28 cellular contexts compared by ENCODE assay signal in the genomic region with DNA sequence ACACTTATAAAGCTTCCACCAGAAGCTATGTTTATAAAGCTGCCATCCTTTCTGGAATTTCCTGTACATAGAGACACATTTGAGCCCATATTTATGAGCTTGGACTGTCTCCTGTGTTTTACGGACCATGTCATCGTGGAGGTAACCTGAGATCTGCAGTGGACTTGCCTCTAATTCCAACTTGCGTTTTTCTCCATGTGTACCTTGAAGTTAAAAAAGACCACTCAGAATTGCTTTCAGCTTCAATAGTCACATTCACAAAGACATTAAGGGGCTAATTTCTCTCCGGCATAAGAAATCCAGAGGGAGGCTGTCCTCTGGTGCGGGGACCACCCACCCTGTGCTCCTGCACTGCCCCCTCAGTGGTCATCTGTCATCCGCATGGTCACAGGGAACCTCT.
"Had no signal": no experiment of that assay in that cellular context is flagged by ENCODE, and none has a peak within 500 bp of the region (broad histone marks: within the 10 kb centered on the region; RNA-seq: fewer than 3 reads in every experiment).

No MANE protein-coding gene starts in this region.

- H3K27ac Mint-ChIP-seq: immature natural killer cell; mesothelial cell of epicardium; naive thymus-derived CD4-positive, alpha-beta T cell; natural killer cell treated with Interleukin-12 subunit alpha and Interleukin-12 subunit beta and Interleukin-15 and Interleukin-18, amount 100 ng/mL, for 72 hours; stimulated activated memory B cell treated with anti-CD40 and anti-IgM and Interleukin-4, amounts not matched to agents 10 μg/mL and 1 μg/mL and 100 μg/mL, for 72 hours; stimulated activated naive CD8-positive, alpha-beta T cell treated with anti-CD3 and anti-CD28 coated beads, Interleukin-15, amount 100 ng/mL, for 72 hours had no signal

- H3K36me3 ChIP-seq: heart left ventricle, left ventricle myocardium inferior, ovary, right lobe of liver, thyroid gland, transverse colon, upper lobe of right lung had no signal

- H3K27ac ChIP-seq: heart left ventricle, left ventricle myocardium inferior, ovary, psoas muscle, right lobe of liver, testis, thyroid gland, transverse colon, upper lobe of right lung had no signal

- H3K4me3 ChIP-seq: heart left ventricle, left ventricle myocardium inferior, lung, ovary, psoas muscle, right lobe of liver, smooth muscle cell, testis, thyroid gland, transverse colon, upper lobe of right lung had no signal

- H3K9me3 ChIP-seq: ovary, psoas muscle, right lobe of liver, testis, thyroid gland, transverse colon, upper lobe of right lung had no signal

- H3K36me3 Mint-ChIP-seq: immature natural killer cell; mesothelial cell of epicardium; naive thymus-derived CD4-positive, alpha-beta T cell; natural killer cell treated with Interleukin-12 subunit alpha and Interleukin-12 subunit beta and Interleukin-15 and Interleukin-18, amount 100 ng/mL, for 72 hours; stimulated activated memory B cell treated with anti-CD40 and anti-IgM and Interleukin-4, amounts not matched to agents 10 μg/mL and 1 μg/mL and 100 μg/mL, for 72 hours had no signal

- ATAC-seq: heart left ventricle; left colon; naive thymus-derived CD4-positive, alpha-beta T cell; natural killer cell treated with Interleukin-12 subunit alpha and Interleukin-12 subunit beta and Interleukin-15 and Interleukin-18, amount 100 ng/mL, for 72 hours; psoas muscle; right lobe of liver; stimulated activated memory B cell treated with anti-CD40 and anti-IgM and Interleukin-4, amounts not matched to agents 10 μg/mL and 1 μg/mL and 100 μg/mL, for 72 hours; stimulated activated naive CD8-positive, alpha-beta T cell treated with anti-CD3 and anti-CD28 coated beads, Interleukin-15, amount 100 ng/mL, for 72 hours; upper lobe of right lung had no signal

- H3K4me1 Mint-ChIP-seq: immature natural killer cell; naive thymus-derived CD4-positive, alpha-beta T cell; stimulated activated memory B cell treated with anti-CD40 and anti-IgM and Interleukin-4, amounts not matched to agents 10 μg/mL and 1 μg/mL and 100 μg/mL, for 72 hours; stimulated activated naive CD8-positive, alpha-beta T cell treated with anti-CD3 and anti-CD28 coated beads, Interleukin-15, amount 100 ng/mL, for 72 hours had no signal

- H3K27me3 ChIP-seq: heart left ventricle, ovary, right lobe of liver, testis, thyroid gland, transverse colon, upper lobe of right lung had no signal

- H3K4me3 Mint-ChIP-seq: immature natural killer cell; mesothelial cell of epicardium; naive thymus-derived CD4-positive, alpha-beta T cell; natural killer cell treated with Interleukin-12 subunit alpha and Interleukin-12 subunit beta and Interleukin-15 and Interleukin-18, amount 100 ng/mL, for 72 hours; stimulated activated memory B cell treated with anti-CD40 and anti-IgM and Interleukin-4, amounts not matched to agents 10 μg/mL and 1 μg/mL and 100 μg/mL, for 72 hours; stimulated activated naive CD8-positive, alpha-beta T cell treated with anti-CD3 and anti-CD28 coated beads, Interleukin-15, amount 100 ng/mL, for 72 hours had no signal

- DNase-seq: glutamatergic neuron; heart left ventricle; immature natural killer cell; kidney; left colon; left ventricle myocardium inferior; mesendoderm; naive thymus-derived CD4-positive, alpha-beta T cell; ovary; posterior cingulate gyrus; psoas muscle; right lobe of liver; stimulated activated CD4-positive, alpha-beta T cell treated with anti-CD3 and anti-CD28 coated beads, Interleukin-1b, Interleukin-23, amount 100 ng/mL, for 48 hours; stimulated activated CD4-positive, alpha-beta T cell treated with anti-CD3 and anti-CD28 coated beads, Interleukin-2, amount 100 ng/mL, for 48 hours; stimulated activated CD4-positive, alpha-beta T cell treated with anti-CD3 and anti-CD28 coated beads, Interleukin-4, amount 100 ng/mL, for 4 hours; stimulated activated CD8-positive, alpha-beta memory T cell treated with anti-CD3 and anti-CD28 coated beads, Interleukin-4, amount 100 ng/mL, for 48 hours; stimulated activated naive CD4-positive, alpha-beta T cell treated with Interleukin-2 at 50 U/mL for 16 hours; stimulated activated naive CD8-positive, alpha-beta T cell treated with anti-CD3 and anti-CD28 coated beads, Interleukin-15, amount 100 ng/mL, for 72 hours; substantia nigra; testis; thyroid gland; transverse colon; upper lobe of right lung had no signal

- H3K4me2 ChIP-seq: smooth muscle cell had no signal

- H3K4me1 ChIP-seq: heart left ventricle, left ventricle myocardium inferior, psoas muscle, right lobe of liver, testis, thyroid gland, transverse colon, upper lobe of right lung had no signal

- H3K27me3 Mint-ChIP-seq: stimulated activated naive CD8-positive, alpha-beta T cell treated with anti-CD3 and anti-CD28 coated beads, Interleukin-15, amount 100 ng/mL, for 72 hours had no signal

- H3K9me3 Mint-ChIP-seq: stimulated activated naive CD8-positive, alpha-beta T cell treated with anti-CD3 and anti-CD28 coated beads, Interleukin-15, amount 100 ng/mL, for 72 hours had no signal
